17 cellular contexts compared by ENCODE assay signal in the genomic region with DNA sequence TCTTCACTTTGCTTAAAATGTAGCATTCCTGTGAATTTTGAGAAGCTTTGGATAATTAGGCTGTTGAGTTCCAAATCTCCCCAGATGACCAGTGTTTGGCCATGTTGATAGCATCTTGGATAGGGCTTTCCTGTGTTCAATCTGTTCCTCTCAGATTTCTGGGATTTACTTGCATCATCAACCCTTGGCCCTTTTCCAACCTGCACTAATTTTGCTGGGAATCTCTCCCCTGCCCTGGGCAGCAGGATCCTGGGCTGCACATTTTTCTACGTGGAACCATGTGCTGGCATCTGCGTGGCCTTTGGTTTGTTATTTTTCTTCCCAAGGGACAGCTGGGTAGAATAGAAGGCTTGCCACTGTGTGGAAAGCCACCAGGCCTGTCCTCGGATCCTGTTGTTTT.
"Had no signal": no experiment of that assay in that cellular context is flagged by ENCODE, and none has a peak within 500 bp of the region (broad histone marks: within the 10 kb centered on the region; RNA-seq: fewer than 3 reads in every experiment).

No MANE protein-coding gene starts in this region.

- ATAC-seq: activated CD8-positive, alpha-beta T cell treated with anti-CD3 and anti-CD28 coated beads for 36 hours; activated T-cell treated with anti-CD3 and anti-CD28 coated beads, Interleukin-2, amount 50 U/mL, for 4 hours; esophagus mucosa; gastrocnemius medialis; left lobe of liver; pancreas had no signal

- DNase-seq: activated B cell treated with CpG ODN at 0.5 μM for 24 hours; activated CD4-positive, alpha-beta T cell treated with anti-CD3 and anti-CD28 coated beads for 48 hours; activated CD8-positive, alpha-beta T cell treated with anti-CD3 and anti-CD28 coated beads for 36 hours; activated effector memory CD4-positive, alpha-beta T cell treated with Interleukin-2 at 50 U/mL for 16 hours; activated naive CD4-positive, alpha-beta T cell treated with anti-CD3 and anti-CD28 coated beads, Interleukin-2, amount 50 U/mL, for 16 hours; activated T-cell treated with anti-CD3 and anti-CD28 coated beads, Interleukin-2, amount 50 U/mL, for 4 hours; adrenal gland; colonic mucosa; gastrocnemius medialis; islet precursor cell; naive B cell; pancreas; stimulated activated CD4-positive, alpha-beta T cell treated with anti-CD3 and anti-CD28 coated beads, Interleukin-4, amount 100 ng/mL, for 1 hour; stimulated activated naive CD4-positive, alpha-beta T cell; uterus had no signal
